In the genomic region with DNA sequence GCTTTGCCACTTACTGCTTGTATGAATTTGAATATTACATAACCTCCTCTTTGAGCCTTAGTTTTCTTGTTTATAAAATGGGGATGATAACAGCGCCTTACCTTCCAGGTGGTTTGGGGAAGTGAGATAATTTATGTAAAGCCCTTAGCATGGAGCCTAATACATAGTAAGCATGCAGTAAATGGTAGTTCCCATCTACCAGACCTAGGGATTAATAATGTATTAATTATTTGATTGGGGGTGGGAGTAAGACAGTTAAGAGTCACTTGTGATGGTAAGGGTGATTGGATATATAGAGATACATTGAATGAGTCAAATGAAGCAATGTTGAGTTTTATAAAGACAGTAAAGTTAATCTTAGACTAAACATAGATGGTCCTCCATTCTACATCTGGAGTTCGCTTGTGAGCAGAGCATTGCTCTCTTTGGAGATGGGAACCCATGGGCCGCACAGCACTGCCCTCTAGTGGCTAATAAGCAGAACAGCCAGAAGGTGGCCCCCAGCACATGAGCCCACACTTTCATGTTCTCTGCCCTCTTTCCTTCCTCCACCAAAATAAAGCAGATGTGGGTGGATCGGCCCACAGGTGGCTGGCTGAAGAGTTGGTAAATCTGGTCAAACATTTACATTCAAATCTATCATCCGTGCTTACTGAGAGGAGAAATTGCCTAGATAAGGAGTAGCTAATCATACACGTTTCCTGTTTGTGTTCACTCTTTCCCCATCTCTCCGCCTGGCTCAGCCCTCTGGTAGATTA, we compare ENCODE assay signal across 8 cellular contexts. TPM values are rescaled to one million over a fixed set of nuclear protein-coding genes. Genes with fewer than 3 reads are reported as not detected.
DNase-seq lines count a peak whose midpoint lies in the region; ATAC-seq and TF ChIP-seq lines count a peak whose summit lies in the region.

No MANE protein-coding gene starts in this region.

- H3K27ac ChIP-seq in HL-60 (replicated peaks), result no peak overlapping the region

- TF ChIP-seq CTCF in HL-60 (IDR thresholded peaks at IDR 0.05; ENCODE audit: insufficient read depth, low read length) (peak; percentile 96), epithelial cell of proximal tubule (conservative IDR thresholded peaks at IDR 0.05; ENCODE audit: low read depth, low read length) (peak; percentile 99)

- H3K4me3 Mint-ChIP-seq in activated CD8-positive, alpha-beta memory T cell treated with anti-CD3 and anti-CD28 coated beads, Interleukin-2, amount 10 ng/mL, durations not matched to agents 7 days and 5 days, result no peak overlapping the region
- peak overlapping the region in 2 of 10 donors; percentile 18 to 20 for H3K4me3 Mint-ChIP-seq in naive thymus-derived CD8-positive, alpha-beta T cell
- H3K4me3 Mint-ChIP-seq in stimulated activated naive CD8-positive, alpha-beta T cell treated with anti-CD3 and anti-CD28 coated beads, Interleukin-15, amount 100 ng/mL, for 72 hours, result no peak overlapping the region

- peaks cover 2% of the 10 kb centered on the region for H3K36me3 Mint-ChIP-seq in activated CD8-positive, alpha-beta memory T cell treated with anti-CD3 and anti-CD28 coated beads, Interleukin-2, amount 10 ng/mL, durations not matched to agents 7 days and 5 days
- peaks cover 4 to 71% (median 28%) of the 10 kb centered on the region in 3 donors for H3K36me3 Mint-ChIP-seq in naive thymus-derived CD8-positive, alpha-beta T cell

- H3K4me1 Mint-ChIP-seq in activated CD8-positive, alpha-beta memory T cell treated with anti-CD3 and anti-CD28 coated beads, Interleukin-2, amount 10 ng/mL, durations not matched to agents 7 days and 5 days, result peaks cover 28% of the 10 kb centered on the region
- H3K4me1 Mint-ChIP-seq in naive thymus-derived CD8-positive, alpha-beta T cell, result peaks cover 20 to 28% (median 24%) of the 10 kb centered on the region in 4 donors
- H3K4me1 Mint-ChIP-seq in stimulated activated naive CD8-positive, alpha-beta T cell treated with anti-CD3 and anti-CD28 coated beads, Interleukin-15, amount 100 ng/mL, for 72 hours, result peaks cover 34% of the 10 kb centered on the region

- H3K9me3 ChIP-seq in NT2/D1 (ENCODE audit: insufficient read depth, low read length), result no peaks in the 10 kb centered on the region

- no peak overlapping the region for H3K27ac Mint-ChIP-seq in activated CD8-positive, alpha-beta memory T cell treated with anti-CD3 and anti-CD28 coated beads, Interleukin-2, amount 10 ng/mL, durations not matched to agents 7 days and 5 days
- peak overlapping the region in 6 of 10 donors; percentile 9 to 90 (median 76) for H3K27ac Mint-ChIP-seq in naive thymus-derived CD8-positive, alpha-beta T cell
- peak overlapping the region in 1 of 2 donors; percentile 80 for H3K27ac Mint-ChIP-seq in stimulated activated naive CD8-positive, alpha-beta T cell treated with anti-CD3 and anti-CD28 coated beads, Interleukin-15, amount 100 ng/mL, for 72 hours

- H3K4me3 ChIP-seq in HL-60 (replicated peaks; ENCODE audit: insufficient read depth, low read length) (no peak overlapping the region), NT2/D1 (ENCODE audit: insufficient read length, low read depth) (no peak overlapping the region), epithelial cell of proximal tubule (ENCODE audit: low read depth, low read length) (no peak overlapping the region)

- DNase-seq in Ammon's horn (ENCODE audit: low spot score) (peak; percentile 88), HL-60 (ENCODE audit: low read depth in 1 of 2, low spot score in 1 of 2) (peak; percentile 52 to 72), NT2/D1 (ENCODE audit: low read depth, low spot score) (peak; percentile 55), epithelial cell of proximal tubule (ENCODE audit: low read depth) (peak; percentile 58)
- DNase-seq in activated CD8-positive, alpha-beta memory T cell treated with anti-CD3 and anti-CD28 coated beads, Interleukin-2, amount 10 ng/mL, durations not matched to agents 7 days and 5 days, result peak; percentile 78
- DNase-seq in naive thymus-derived CD8-positive, alpha-beta T cell, result peak; percentile 40 to 82 (median 67)
- DNase-seq in stimulated activated naive CD8-positive, alpha-beta T cell treated with anti-CD3 and anti-CD28 coated beads, Interleukin-15, amount 100 ng/mL, for 72 hours, result peak; percentile 61 to 69

- H3K36me3 ChIP-seq in NT2/D1 (ENCODE audit: insufficient read depth, insufficient read length, low read length), result peaks cover 71% of the 10 kb centered on the region

- POLR2A ChIA-PET in naive thymus-derived CD8-positive, alpha-beta T cell (lab: Charles Lee), result interaction anchor here (1.0 kb wide), 2 partner anchors 27 to 30 kb away, joined by 3 read pairs; a partner anchor contains a TSS

- peak overlapping the region; percentile 21 for H3K9ac ChIP-seq in NT2/D1 (ENCODE audit: insufficient read length, low read depth)

- H3K27me3 Mint-ChIP-seq in activated CD8-positive, alpha-beta memory T cell treated with anti-CD3 and anti-CD28 coated beads, Interleukin-2, amount 10 ng/mL, durations not matched to agents 7 days and 5 days, result peaks cover 8% of the 10 kb centered on the region
- no peaks in the 10 kb centered on the region for H3K27me3 Mint-ChIP-seq in naive thymus-derived CD8-positive, alpha-beta T cell
- no peaks in the 10 kb centered on the region for H3K27me3 Mint-ChIP-seq in stimulated activated naive CD8-positive, alpha-beta T cell treated with anti-CD3 and anti-CD28 coated beads, Interleukin-15, amount 100 ng/mL, for 72 hours

- CTCF ChIA-PET in activated CD8-positive, alpha-beta memory T cell treated with anti-CD3 and anti-CD28 coated beads, Interleukin-2, amount 10 ng/mL, durations not matched to agents 7 days and 5 days (lab: Charles Lee), result interaction anchor here (0.8 to 3.4 kb wide), 20 partner anchors 8 to 585 kb away, joined by 3 to 43 read pairs (median 4); a partner anchor contains a TSS

- no peaks in the 10 kb centered on the region for H3K27me3 ChIP-seq in HL-60 (ENCODE audit: insufficient read depth, poor library complexity, severe bottlenecking)
- no peaks in the 10 kb centered on the region for H3K27me3 ChIP-seq in NT2/D1 (ENCODE audit: insufficient read depth, insufficient read length)

- no peaks in the 10 kb centered on the region for H3K9me3 Mint-ChIP-seq in activated CD8-positive, alpha-beta memory T cell treated with anti-CD3 and anti-CD28 coated beads, Interleukin-2, amount 10 ng/mL, durations not matched to agents 7 days and 5 days (ENCODE audit: low read depth)
- no peaks in the 10 kb centered on the region for H3K9me3 Mint-ChIP-seq in naive thymus-derived CD8-positive, alpha-beta T cell
- no peaks in the 10 kb centered on the region for H3K9me3 Mint-ChIP-seq in stimulated activated naive CD8-positive, alpha-beta T cell treated with anti-CD3 and anti-CD28 coated beads, Interleukin-15, amount 100 ng/mL, for 72 hours

- peaks cover 2% of the 10 kb centered on the region for H3K4me1 ChIP-seq in NT2/D1 (ENCODE audit: insufficient read depth, insufficient read length)

- peak; percentile 70 for ATAC-seq in GM19023 (IDR thresholded peaks at IDR 0.05; ENCODE audit: unreplicated experiment)
- peak; percentile 95 for ATAC-seq in activated CD8-positive, alpha-beta memory T cell treated with anti-CD3 and anti-CD28 coated beads, Interleukin-2, amount 10 ng/mL, durations not matched to agents 7 days and 5 days
- peak; percentile 99 for ATAC-seq in naive thymus-derived CD8-positive, alpha-beta T cell
- ATAC-seq in stimulated activated naive CD8-positive, alpha-beta T cell treated with anti-CD3 and anti-CD28 coated beads, Interleukin-15, amount 100 ng/mL, for 72 hours, result peak; percentile 95

RNA-seq across cellular contexts. Expression of a gene that starts 26.5 kb away (rescaled TPM):
- total RNA-seq in activated CD8-positive, alpha-beta memory T cell treated with anti-CD3 and anti-CD28 coated beads, Interleukin-2, amount 10 ng/mL, durations not matched to agents 7 days and 5 days, result 1 to 10 TPM; 1.8 to 2.2 TPM
- total RNA-seq in epithelial cell of proximal tubule, result 1.7 and 2.9 TPM in 2 replicates
- 10 to 100 TPM; 35.7 to 36.5 TPM for total RNA-seq in naive thymus-derived CD8-positive, alpha-beta T cell
- polyA plus RNA-seq in naive thymus-derived CD8-positive, alpha-beta T cell, result 1 to 10 TPM; 2.0 to 5.2 (median 2.6) TPM

RNA-seq across cellular contexts. Expression of a gene that starts 28.7 kb away (rescaled TPM):
- total RNA-seq in activated CD8-positive, alpha-beta memory T cell treated with anti-CD3 and anti-CD28 coated beads, Interleukin-2, amount 10 ng/mL, durations not matched to agents 7 days and 5 days, result 1 to 10 TPM; 3.5 to 4.3 TPM
- total RNA-seq in epithelial cell of proximal tubule, result 14.0 and 23.4 TPM in 2 replicates
- 10 to 100 TPM; 11.7 to 12.6 TPM for total RNA-seq in naive thymus-derived CD8-positive, alpha-beta T cell
- 1 to 10 TPM; 1.2 to 2.3 (median 2.2) TPM for polyA plus RNA-seq in naive thymus-derived CD8-positive, alpha-beta T cell
